21 cellular contexts compared by ENCODE assay signal in genomic region chr18:46310675-46311345, GRCh38.
"Had no signal": no experiment of that assay in that cellular context is flagged by ENCODE, and none has a peak within 500 bp of the region (broad histone marks: within the 10 kb centered on the region; RNA-seq: fewer than 3 reads in every experiment).

No MANE protein-coding gene starts in this region.

- ATAC-seq: heart left ventricle; left colon; left ventricle myocardium superior; stimulated activated naive CD8-positive, alpha-beta T cell treated with anti-CD3 and anti-CD28 coated beads, Interleukin-15, Interleukin-2, amounts not matched to agents 100 U/mL and 50 U/mL, for 24 hours had no signal

- H3K36me3 ChIP-seq: heart left ventricle, neutrophil, suprapubic skin, tibial artery, upper lobe of left lung, uterus had no signal

- H3K27ac ChIP-seq: heart left ventricle, neutrophil, suprapubic skin, tibial artery, upper lobe of left lung, uterus had no signal

- H3K9me3 ChIP-seq: neutrophil, suprapubic skin, tibial artery, upper lobe of left lung, uterus had no signal

- H3K4me3 ChIP-seq: heart left ventricle, suprapubic skin, tibial artery, upper lobe of left lung, uterus had no signal

- FAIRE-seq: colon, endothelial cell of umbilical vein, small intestine had no signal

- DNase-seq: cerebellar nuclear complex; dermis blood vessel endothelial cell; erythroblast; foreskin melanocyte; heart left ventricle; hippocampal formation; left colon; left ventricle myocardium superior; midbrain; naive B cell; posterior cingulate gyrus; small intestine; stimulated activated CD4-positive, alpha-beta T cell treated with anti-CD3 and anti-CD28 coated beads, Interleukin-2, amount 100 ng/mL, for 48 hours; stimulated activated naive CD8-positive, alpha-beta T cell treated with anti-CD3 and anti-CD28 coated beads, Interleukin-15, Interleukin-2, amounts not matched to agents 100 U/mL and 50 U/mL, for 24 hours; tibial artery; uterus had no signal

- H3K4me1 ChIP-seq: heart left ventricle, suprapubic skin, tibial artery, upper lobe of left lung, uterus had no signal

- H3K27me3 ChIP-seq: heart left ventricle, suprapubic skin, tibial artery, upper lobe of left lung, uterus had no signal
